In genomic region chr3:100090669-100091005, GRCh38 we compare ENCODE assay signal across 15 cellular contexts. TPM values are rescaled to one million over a fixed set of nuclear protein-coding genes. Genes with fewer than 3 reads are reported as not detected.
DNase-seq lines count a peak whose midpoint lies in the region; ATAC-seq and TF ChIP-seq lines count a peak whose summit lies in the region.
"Had no signal": no experiment of that assay in that cellular context is flagged by ENCODE, and none has a peak within 500 bp of the region (broad histone marks: within the 10 kb centered on the region; RNA-seq: fewer than 3 reads in every experiment).

No MANE protein-coding gene starts in this region.

- peaks cover 46% of the 10 kb centered on the region for H3K4me1 Mint-ChIP-seq in progenitor cell of endocrine pancreas (ENCODE audit: low read depth)

- no peaks in the 10 kb centered on the region for H3K36me3 Mint-ChIP-seq in progenitor cell of endocrine pancreas (ENCODE audit: insufficient read depth)

- intact Hi-C loops in HCT116 (cut with micrococcal nuclease) (loop anchor here (5.0 kb wide), 1 partner anchor 248 kb away; no protein-coding TSS in a partner anchor), Panc1 (cut with micrococcal nuclease; ENCODE audit: unreplicated experiment) (no loop called here)

- H3K27ac ChIP-seq in HCT116 (ENCODE audit: low read depth, low read length) (no peak overlapping the region), Panc1 (ENCODE audit: low read length) (no peak overlapping the region)
- H3K27ac ChIP-seq: BLaER1 treated with 17β-estradiol and CSF1 and Interleukin-3, amounts not matched to agents 10 nM and 100 nM had no signal

- H4K20me1 ChIP-seq in HCT116 (ENCODE audit: insufficient read depth), result no peaks in the 10 kb centered on the region

- DNase-seq in HCT116 (ENCODE audit: low read depth, low spot score), result no peak
- no peak for DNase-seq in Panc1 (ENCODE audit: low read depth, low spot score)
- no peak for DNase-seq in progenitor cell of endocrine pancreas (ENCODE audit: low spot score, unreplicated experiment)
- DNase-seq in medulla oblongata (ENCODE audit: extremely low spot score), result no peak
- no peak for DNase-seq in foreskin melanocyte
- DNase-seq: DMS79 treated with DMSO at 0.1 percent for 48 hours, NCI-H146, transverse colon had no signal

- H3K4me2 ChIP-seq in HCT116 (ENCODE audit: low read length), result no peak overlapping the region

- H3K9me2 ChIP-seq in HCT116 (ENCODE audit: insufficient read depth), result no peaks in the 10 kb centered on the region

- H3K27ac Mint-ChIP-seq in progenitor cell of endocrine pancreas, result peak overlapping the region; percentile 85
- H3K27ac Mint-ChIP-seq: activated CD4-positive, alpha-beta T cell treated with anti-CD3 and anti-CD28 coated beads, Interleukin-2, amount 10 ng/mL, durations not matched to agents 7 days and 5 days; T-helper 2 cell treated with Interferon-gamma antibody and Interleukin-4, amounts not matched to agents 5 μg/mL and 100 μg/mL, for 36 hours had no signal

- H2AFZ ChIP-seq in HCT116 (ENCODE audit: low read depth, low read length, poor library complexity, severe bottlenecking), result no peak overlapping the region

- H3K9me3 ChIP-seq in HCT116 (ENCODE audit: control insufficient read depth in 1 of 2, insufficient read depth in 1 of 2, low read depth in 1 of 2, low read length in 2 of 2), result no peaks in the 10 kb centered on the region
- H3K9me3 ChIP-seq in Panc1 (ENCODE audit: control insufficient read depth, insufficient read depth, low read depth, low read length), result no peaks in the 10 kb centered on the region
- H3K9me3 ChIP-seq: BLaER1 treated with 17β-estradiol and CSF1 and Interleukin-3, amounts not matched to agents 10 nM and 100 nM; heart right ventricle; transverse colon had no signal

- no peak overlapping the region for H3K4me3 Mint-ChIP-seq in progenitor cell of endocrine pancreas (ENCODE audit: low read depth)
- H3K4me3 Mint-ChIP-seq: activated CD4-positive, alpha-beta T cell treated with anti-CD3 and anti-CD28 coated beads, Interleukin-2, amount 10 ng/mL, durations not matched to agents 7 days and 5 days had no signal

- BruUV-seq in HCT116 (replicated peaks; lab: Mats Ljungman, UMichigan) (no TSS peak), Panc1 (replicated peaks; lab: Mats Ljungman, UMichigan) (no TSS peak)

- H3K36me3 ChIP-seq in HCT116 (ENCODE audit: control insufficient read depth in 1 of 2, insufficient read depth in 2 of 2, low read length in 2 of 2) (no peaks in the 10 kb centered on the region), Panc1 (ENCODE audit: control insufficient read depth, insufficient read depth, low read length) (no peaks in the 10 kb centered on the region)
- H3K36me3 ChIP-seq: heart right ventricle, transverse colon had no signal

- H3K9me3 Mint-ChIP-seq in progenitor cell of endocrine pancreas (ENCODE audit: low read depth), result peaks cover 2% of the 10 kb centered on the region
- H3K9me3 Mint-ChIP-seq: activated CD4-positive, alpha-beta T cell treated with anti-CD3 and anti-CD28 coated beads, Interleukin-2, amount 10 ng/mL, durations not matched to agents 7 days and 5 days; T-helper 2 cell treated with Interferon-gamma antibody and Interleukin-4, amounts not matched to agents 5 μg/mL and 100 μg/mL, for 36 hours had no signal

- no peak for TF ChIP-seq POLR2A in HCT116 (IDR thresholded peaks at IDR 0.05; ENCODE audit: borderline replicate concordance, extremely low read depth, insufficient read depth, insufficient read length)

- H3K4me1 ChIP-seq in HCT116 (ENCODE audit: control insufficient read depth in 1 of 2, insufficient read depth in 2 of 2, low read length in 2 of 2), result no peaks in the 10 kb centered on the region
- H3K4me1 ChIP-seq in Panc1 (ENCODE audit: control insufficient read depth, insufficient read depth, low read length), result peaks cover 7% of the 10 kb centered on the region; the same call in 1 of the 2 replicates

- POLR2A ChIA-PET in HCT116 (lab: Charles Lee), result no interaction called here
- POLR2A ChIA-PET in Panc1 (lab: Charles Lee), result no interaction called here

- peak; percentile 5 for ATAC-seq in GM19328 (IDR thresholded peaks at IDR 0.05; ENCODE audit: unreplicated experiment)
- ATAC-seq in HCT116, result peak; percentile 47
- peak; percentile 51 for ATAC-seq in Panc1
- no peak for ATAC-seq in HG02970 (IDR thresholded peaks at IDR 0.05; ENCODE audit: low FRiP score, unreplicated experiment)

- H3K4me3 ChIP-seq in HCT116 (replicated peaks in 1 of 2; ENCODE audit: low read depth in 1 of 2, low read length in 2 of 2) (no peak overlapping the region), Panc1 (ENCODE audit: low read depth in 2 of 2, low read length in 2 of 2) (no peak overlapping the region)
- H3K4me3 ChIP-seq: BLaER1 treated with 17β-estradiol and CSF1 and Interleukin-3, amounts not matched to agents 10 nM and 100 nM; coronary artery; heart right ventricle; transverse colon had no signal

- CTCF ChIA-PET in HCT116 (lab: Charles Lee) (interaction anchor here (1.0 to 2.8 kb wide), 4 partner anchors 21 to 259 kb away, joined by 3 to 11 read pairs (median 6); no protein-coding TSS in a partner anchor), Panc1 (lab: Charles Lee) (interaction anchor here (1.7 kb wide), 1 partner anchor 247 kb away, joined by 5 read pairs; no protein-coding TSS in a partner anchor)

- RAD21 ChIA-PET in HCT116 (lab: Charles Lee; ENCODE audit: low non-redundant PET in 1 of 2, low total read pairs in 2 of 2, uncharacterized antibody in 2 of 2, unreplicated experiment in 2 of 2), result no interaction called here

- H3K9ac ChIP-seq in HCT116 (ENCODE audit: low read length), result no peak overlapping the region
- H3K9ac ChIP-seq: BLaER1 treated with 17β-estradiol and CSF1 and Interleukin-3, amounts not matched to agents 10 nM and 100 nM had no signal

- no peaks in the 10 kb centered on the region for H3K79me2 ChIP-seq in HCT116 (ENCODE audit: insufficient read depth, low read length)

- no peak for TF ChIP-seq RAD21 in HCT116 (IDR thresholded peaks at IDR 0.05; ENCODE audit: low read depth)

- H3K27me3 Mint-ChIP-seq in progenitor cell of endocrine pancreas, result no peaks in the 10 kb centered on the region

- in situ Hi-C loops in Panc1 (cut with HindIII; ENCODE audit: low pct_unique_long_range_greater_than_20kb, low sequenced_read_pairs), result no loop called here

- no peaks in the 10 kb centered on the region for H3K27me3 ChIP-seq in HCT116 (ENCODE audit: insufficient read depth, low read length)
- no peaks in the 10 kb centered on the region for H3K27me3 ChIP-seq in Panc1 (ENCODE audit: control insufficient read depth, insufficient read depth, low read length)
- H3K27me3 ChIP-seq: BLaER1 treated with 17β-estradiol and CSF1 and Interleukin-3, amounts not matched to agents 10 nM and 100 nM; heart right ventricle; transverse colon had no signal

- TF ChIP-seq CTCF in HCT116 (IDR thresholded peaks at IDR 0.05 in 2 of 3, conservative IDR thresholded peaks at IDR 0.05 in 1 of 3; ENCODE audit: borderline replicate concordance in 1 of 3, insufficient read depth in 1 of 3, low read depth in 2 of 3, low read length in 2 of 3) (no peak), Panc1 (IDR thresholded peaks at IDR 0.05) (peak; percentile 32; the same call in 1 of the 2 replicates), progenitor cell of endocrine pancreas (IDR thresholded peaks at IDR 0.05; ENCODE audit: unreplicated experiment) (no peak)

TF ChIP-seq in HCT116, 20 proteins besides CTCF, POLR2A, EP300 and RAD21:
- TF ChIP-seq POLR2AphosphoS5 (IDR thresholded peaks at IDR 0.05; ENCODE audit: low read depth, low read length) (no peak), FOSL1 (IDR thresholded peaks at IDR 0.05; ENCODE audit: low read depth) (no peak), EZH2 (IDR thresholded peaks at IDR 0.05) (no peak), SRF (IDR thresholded peaks at IDR 0.05; ENCODE audit: low read depth) (no peak), MAX (IDR thresholded peaks at IDR 0.05) (no peak), JUND (IDR thresholded peaks at IDR 0.05) (no peak), ZNF274 (IDR thresholded peaks at IDR 0.05; ENCODE audit: low read depth, low read length) (no peak), SP1 (IDR thresholded peaks at IDR 0.05; ENCODE audit: low read depth) (no peak), EZH2phosphoT487 (IDR thresholded peaks at IDR 0.05; ENCODE audit: borderline replicate concordance) (no peak), TCF7L2 (IDR thresholded peaks at IDR 0.05; ENCODE audit: borderline replicate concordance, extremely low read depth, insufficient read depth, insufficient read length) (no peak), ZBTB33 (IDR thresholded peaks at IDR 0.05; ENCODE audit: extremely low read depth, insufficient replicate concordance, low read length) (no peak), ATF3 (IDR thresholded peaks at IDR 0.05) (no peak)

RNA-seq across cellular contexts. Expression of gene FILIP1L, which starts 23.7 kb away (rescaled TPM):
- total RNA-seq in HCT116 (2021; ENCODE audit: unreplicated experiment) (0.17 TPM), Panc1 (2021; ENCODE audit: unreplicated experiment) (3.2 TPM), progenitor cell of endocrine pancreas (19.4 and 29.6 TPM in 2 replicates)
- polyA plus RNA-seq in HCT116 (2012), result 0.31 TPM in 1 of 2 replicates, not detected in the other
- 5.7 TPM for polyA plus RNA-seq in Panc1 (2012; ENCODE audit: insufficient read length)
